20 cellular contexts compared by ENCODE assay signal in the genomic region with DNA sequence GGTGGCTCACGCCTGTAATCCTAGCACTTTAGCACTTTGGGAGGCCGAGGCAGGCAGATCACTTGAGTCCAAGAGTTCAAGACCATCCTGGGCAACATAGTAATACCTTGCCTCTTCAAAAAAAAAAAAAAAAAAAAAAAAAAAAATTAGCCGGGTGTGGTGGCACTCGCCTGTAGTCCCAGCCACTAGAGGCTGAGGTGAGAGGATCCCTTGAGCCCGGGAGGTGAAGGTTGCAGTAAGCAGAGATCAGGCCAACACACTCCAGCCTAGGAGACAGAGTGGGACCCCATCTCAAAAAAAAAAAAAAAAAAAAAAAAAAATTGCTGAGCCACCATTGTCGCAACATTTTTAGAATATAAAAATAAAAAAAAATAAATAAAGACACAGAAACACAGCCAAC. TPM values are rescaled to one million over a fixed set of nuclear protein-coding genes. Genes with fewer than 3 reads are reported as not detected.
DNase-seq lines count a peak whose midpoint lies in the region; ATAC-seq and TF ChIP-seq lines count a peak whose summit lies in the region.
"Had no signal": no experiment of that assay in that cellular context is flagged by ENCODE, and none has a peak within 500 bp of the region (broad histone marks: within the 10 kb centered on the region; RNA-seq: fewer than 3 reads in every experiment).

No MANE protein-coding gene starts in this region.

- H3K9ac ChIP-seq in mesendoderm (ENCODE audit: low read length) = no peak overlapping the region
- H3K9ac ChIP-seq: BLaER1 treated with 17β-estradiol and CSF1 and Interleukin-3, amounts not matched to agents 10 nM and 100 nM had no signal

- POLR2A ChIA-PET in HEK293 (lab: Yijun Ruan, JAX) = interaction anchor here (1.2 kb wide), 1 partner anchor 11 kb away, joined by 8 read pairs; no protein-coding TSS in a partner anchor

- intact Hi-C loops in tibial artery (cut with DNase I; ENCODE audit: low total_unique reads) = no loop called here

- no peak overlapping the region for H3K18ac ChIP-seq in mesendoderm (ENCODE audit: low read length)

- H2BK120ac ChIP-seq in mesendoderm (ENCODE audit: low read depth, low read length) = no peak overlapping the region

- DNase-seq in T-helper 17 cell = no peak
- DNase-seq in mesendoderm = peak; percentile 10
- DNase-seq in ecto neural progenitor cell (ENCODE audit: low spot score) = no peak
- DNase-seq in tibial artery = no peak
- no peak for DNase-seq in H7
- DNase-seq: 8988T; ACHN; AML-193; BE2C; CD4-positive, alpha-beta T cell; CD8-positive, alpha-beta memory T cell; DMS53; DMS79 treated with DMSO at 0.1 percent for 48 hours; GF-D8; H9 had no signal

- no peak overlapping the region for H3K4me3 Mint-ChIP-seq in T-helper 17 cell
- H3K4me3 Mint-ChIP-seq: CD14-positive monocyte; CD4-positive, alpha-beta T cell; H9 had no signal

- peaks cover 29% of the 10 kb centered on the region for H3K4me1 Mint-ChIP-seq in T-helper 17 cell

- H3K4me1 ChIP-seq in HEK293 (ENCODE audit: control insufficient read depth, insufficient read depth, low read length) (no peaks in the 10 kb centered on the region), mesendoderm (ENCODE audit: control insufficient read depth, low read depth, low read length) (no peaks in the 10 kb centered on the region), tibial artery (no peaks in the 10 kb centered on the region)
- H3K4me1 ChIP-seq: BE2C had no signal

- H3K36me3 ChIP-seq in HEK293 (ENCODE audit: control insufficient read depth in 2 of 2, insufficient read depth in 1 of 2, low read length in 2 of 2) (peaks cover 0 to 14% of the 10 kb centered on the region in 2 experiments; a peak in 2 of 3 replicates), mesendoderm (ENCODE audit: control insufficient read depth, insufficient read depth, low read length) (no peaks in the 10 kb centered on the region), tibial artery (no peaks in the 10 kb centered on the region), H7 (replicated peaks; ENCODE audit: control insufficient read depth, insufficient read depth, low read length) (no peaks in the 10 kb centered on the region)
- H3K36me3 ChIP-seq: BE2C had no signal

- H3K23ac ChIP-seq in mesendoderm (ENCODE audit: low read length) = no peak overlapping the region

- no peak overlapping the region for H2AK5ac ChIP-seq in mesendoderm (ENCODE audit: low read length)

- H2BK5ac ChIP-seq in mesendoderm (ENCODE audit: low read length) = no peak overlapping the region

- TF ChIP-seq CTCF in HEK293 (tag by site-specific recombination; IDR thresholded peaks at IDR 0.05) (no peak), tibial artery (IDR thresholded peaks at IDR 0.05) (no peak)

- ATAC-seq in T-helper 17 cell = no peak
- ATAC-seq: A549, HCT116 had no signal

- H3K27ac ChIP-seq in HEK293 (ENCODE audit: extremely low read depth, low read depth, low read length) = no peak overlapping the region
- H3K27ac ChIP-seq in mesendoderm (ENCODE audit: low read depth, low read length) = no peak overlapping the region
- H3K27ac ChIP-seq in tibial artery = no peak overlapping the region
- H3K27ac ChIP-seq: A549 had no signal

- peak overlapping the region; percentile 14 for H3K27ac Mint-ChIP-seq in T-helper 17 cell
- H3K27ac Mint-ChIP-seq: CD4-positive, alpha-beta T cell; CD8-positive, alpha-beta memory T cell had no signal

- H3K4me2 ChIP-seq in mesendoderm (ENCODE audit: low read length) = no peak overlapping the region
- H3K4me2 ChIP-seq: A549 had no signal

- peaks cover 8% of the 10 kb centered on the region for H3K79me1 ChIP-seq in mesendoderm (ENCODE audit: low read length)

- H3K4ac ChIP-seq in mesendoderm (ENCODE audit: low read depth, low read length) = no peak overlapping the region

- H3K79me2 ChIP-seq in mesendoderm (ENCODE audit: control insufficient read depth, insufficient read depth, low read length) = peaks cover 78% of the 10 kb centered on the region

- no peaks in the 10 kb centered on the region for H3K27me3 Mint-ChIP-seq in T-helper 17 cell
- H3K27me3 Mint-ChIP-seq: CD4-positive, alpha-beta T cell; CD8-positive, alpha-beta memory T cell had no signal

- H3K36me3 Mint-ChIP-seq in T-helper 17 cell (ENCODE audit: low read depth) = no peaks in the 10 kb centered on the region

- CTCF ChIA-PET in HEK293 (lab: Yijun Ruan, JAX) = no interaction called here

- H2BK15ac ChIP-seq in mesendoderm (replicated peaks; ENCODE audit: low read depth) = no peak overlapping the region

- H3K27me3 ChIP-seq in mesendoderm (ENCODE audit: insufficient read depth, low read length, poor library complexity) (no peaks in the 10 kb centered on the region), tibial artery (no peaks in the 10 kb centered on the region), H7 (ENCODE audit: control insufficient read depth, insufficient read depth, low read length) (no peaks in the 10 kb centered on the region)
- H3K27me3 ChIP-seq: BE2C; BLaER1 treated with 17β-estradiol and CSF1 and Interleukin-3, amounts not matched to agents 10 nM and 100 nM had no signal

- H4K8ac ChIP-seq in mesendoderm (ENCODE audit: low read depth, low read length) = no peak overlapping the region

- H3K4me3 ChIP-seq in HEK293 (ENCODE audit: low read depth, low read length) (no peak overlapping the region), mesendoderm (ENCODE audit: low read length) (no peak overlapping the region), tibial artery (no peak overlapping the region), H7 (ENCODE audit: insufficient read depth, low read depth, low read length) (no peak overlapping the region)
- H3K4me3 ChIP-seq: A549; BLaER1 treated with 17β-estradiol and CSF1 and Interleukin-3, amounts not matched to agents 10 nM and 100 nM had no signal

- H4K5ac ChIP-seq in mesendoderm (ENCODE audit: low read length) = no peak overlapping the region

- H3K9me3 ChIP-seq in HEK293 (ENCODE audit: control insufficient read depth, insufficient read depth, low read depth, low read length) (no peaks in the 10 kb centered on the region), T-helper 17 cell (ENCODE audit: control insufficient read depth, low read length, poor library complexity, severe bottlenecking) (no peaks in the 10 kb centered on the region), tibial artery (no peaks in the 10 kb centered on the region)
- H3K9me3 ChIP-seq: A549; BE2C; BLaER1 treated with 17β-estradiol and CSF1 and Interleukin-3, amounts not matched to agents 10 nM and 100 nM had no signal

- no peak overlapping the region for H3K56ac ChIP-seq in mesendoderm (ENCODE audit: low read length)

- no CpG with 5 or more reads among the region's 6 CpGs for WGBS in mesendoderm (ENCODE audit: extremely low coverage, insufficient coverage, low lambda C conversion rate)

TF ChIP-seq in HEK293, 187 proteins besides CTCF, POLR2A, EP300 and RAD21:
- TF ChIP-seq ZNF362 (tag by site-specific recombination; IDR thresholded peaks at IDR 0.05) (peak; percentile 55; the same call in 1 of the 2 replicates), ZNF549 (tag by site-specific recombination; IDR thresholded peaks at IDR 0.05) (no peak)

RNA-seq across cellular contexts. Expression of gene CKAP5, which starts 7.6 kb away (rescaled TPM):
- total RNA-seq in T-helper 17 cell = 10 to 100 TPM; 33.7 to 39.8 TPM
- 48.6 TPM for polyA plus RNA-seq in mesendoderm (2013, experiment 1 of 2)
- 48.5 TPM for polyA plus RNA-seq in mesendoderm (2013, experiment 2 of 2)
- total RNA-seq in H7 (2014; rRNA removed; shearing (Covaris generic)) = 81.8 and 152 TPM in 2 replicates
